ENCODE assay signal across 17 cellular contexts in the genomic region with DNA sequence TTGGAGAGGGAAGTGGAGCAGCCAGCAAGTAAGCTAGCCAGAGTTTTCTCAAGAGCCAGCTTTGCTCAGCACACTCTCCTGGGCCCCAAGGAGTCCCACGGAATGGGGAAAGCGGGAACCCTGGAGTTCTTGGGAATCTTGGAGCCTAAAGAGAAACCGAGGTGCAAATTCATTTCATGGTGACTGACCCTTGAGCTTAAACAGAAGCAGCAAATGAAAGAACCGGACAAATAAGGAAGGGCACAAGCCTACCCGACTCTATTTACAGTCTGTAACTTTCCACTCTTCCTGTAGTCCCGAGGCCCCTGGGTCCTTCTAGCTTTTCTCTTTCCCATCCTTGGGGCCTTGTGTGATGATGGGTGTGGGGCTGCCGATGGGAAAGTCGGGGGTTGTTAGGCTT. TPM values are rescaled to one million over a fixed set of nuclear protein-coding genes. Genes with fewer than 3 reads are reported as not detected.
DNase-seq lines count a peak whose midpoint lies in the region; ATAC-seq and TF ChIP-seq lines count a peak whose summit lies in the region.
"Had no signal": no experiment of that assay in that cellular context is flagged by ENCODE, and none has a peak within 500 bp of the region (broad histone marks: within the 10 kb centered on the region; RNA-seq: fewer than 3 reads in every experiment).

No MANE protein-coding gene starts in this region.

- CTCF ChIA-PET in Caco-2 (lab: Charles Lee): interaction anchor here (1.4 kb wide), 1 partner anchor 26 kb away, joined by 6 read pairs; no protein-coding TSS in a partner anchor
- CTCF ChIA-PET in naive thymus-derived CD4-positive, alpha-beta T cell (lab: Charles Lee): interaction anchor here (0.8 to 2.2 kb wide), 2 partner anchors 26 to 296 kb away, joined by 3 to 6 read pairs; no protein-coding TSS in a partner anchor

- BruUV-seq in Caco-2 (replicated peaks; lab: Mats Ljungman, UMichigan): TSS peak; percentile 13

- H3K27ac Mint-ChIP-seq in CD4-positive, CD25-positive, alpha-beta regulatory T cell: peak overlapping the region in 1 of 3 donors; percentile 76
- peak overlapping the region; percentile 56 for H3K27ac Mint-ChIP-seq in Caco-2 (ENCODE audit: unreplicated experiment)
- peak overlapping the region in 3 of 5 experiments; percentile 74 to 80 (median 79) for H3K27ac Mint-ChIP-seq in brain
- H3K27ac Mint-ChIP-seq in naive thymus-derived CD4-positive, alpha-beta T cell: peak overlapping the region in 6 of 9 donors; percentile 5 to 73 (median 37)
- no peak overlapping the region for H3K27ac Mint-ChIP-seq in osteocyte (ENCODE audit: unreplicated experiment)

- no peaks in the 10 kb centered on the region for H3K27me3 ChIP-seq in CD4-positive, CD25-positive, alpha-beta regulatory T cell (ENCODE audit: control insufficient read depth, insufficient read depth, low read length)
- no peaks in the 10 kb centered on the region for H3K27me3 ChIP-seq in Caco-2 (replicated peaks; ENCODE audit: control insufficient read depth, insufficient read depth, low read length)
- H3K27me3 ChIP-seq in naive thymus-derived CD4-positive, alpha-beta T cell (ENCODE audit: control insufficient read depth in 2 of 2, insufficient read depth in 2 of 2, low read length in 2 of 2): no peaks in the 10 kb centered on the region

- H3K36me3 ChIP-seq in CD4-positive, CD25-positive, alpha-beta regulatory T cell (ENCODE audit: control insufficient read depth, insufficient read depth, low read length): peaks cover 90% of the 10 kb centered on the region
- H3K36me3 ChIP-seq in Caco-2 (ENCODE audit: control insufficient read depth, insufficient read depth, low read length): no peaks in the 10 kb centered on the region
- H3K36me3 ChIP-seq in naive thymus-derived CD4-positive, alpha-beta T cell (ENCODE audit: control insufficient read depth in 2 of 3, insufficient read depth in 3 of 3, low read length in 3 of 3): peaks cover 36 to 94% (median 59%) of the 10 kb centered on the region in 3 experiments

- TF ChIP-seq CTCF in Caco-2 (IDR thresholded peaks at IDR 0.05; ENCODE audit: insufficient read depth in 1 of 2, low read depth in 1 of 2, low read length in 1 of 2, severe bottlenecking in 1 of 2, unreplicated experiment in 1 of 2): no peak
- no peak for TF ChIP-seq CTCF in brain (conservative IDR thresholded peaks at IDR 0.05)
- no peak for TF ChIP-seq CTCF in osteocyte (IDR thresholded peaks at IDR 0.05)

- POLR2A ChIA-PET in Caco-2 (lab: Charles Lee): no interaction called here
- POLR2A ChIA-PET in naive thymus-derived CD4-positive, alpha-beta T cell (lab: Charles Lee): interaction anchor here (0.5 kb wide), 1 partner anchor 9 kb away, joined by 3 read pairs; no protein-coding TSS in a partner anchor

- intact Hi-C loops in Caco-2 (cut with micrococcal nuclease; ENCODE audit: unreplicated experiment): no loop called here
- intact Hi-C loops in naive thymus-derived CD4-positive, alpha-beta T cell (cut with micrococcal nuclease): no loop called here

- no peaks in the 10 kb centered on the region for H3K4me1 ChIP-seq in CD4-positive, CD25-positive, alpha-beta regulatory T cell (ENCODE audit: control insufficient read depth, insufficient read depth, low read length, poor library complexity, severe bottlenecking)
- H3K4me1 ChIP-seq in Caco-2: peaks cover 22% of the 10 kb centered on the region
- H3K4me1 ChIP-seq in naive thymus-derived CD4-positive, alpha-beta T cell (ENCODE audit: control insufficient read depth in 2 of 2, insufficient read depth in 2 of 2, low read length in 2 of 2): no peaks in the 10 kb centered on the region

- peak overlapping the region; percentile 37 for H3K27ac ChIP-seq in CD4-positive, CD25-positive, alpha-beta regulatory T cell (ENCODE audit: insufficient read depth, low read length, poor library complexity, severe bottlenecking)
- peak overlapping the region; percentile 12 for H3K27ac ChIP-seq in naive thymus-derived CD4-positive, alpha-beta T cell (ENCODE audit: low read depth, low read length)
- H3K27ac ChIP-seq: thoracic aorta had no signal

- no peak for ATAC-seq in CD4-positive, CD25-positive, alpha-beta regulatory T cell (ENCODE audit: low read depth in 2 of 2)
- ATAC-seq in naive thymus-derived CD4-positive, alpha-beta T cell: no peak
- no peak for ATAC-seq in HG02840 (IDR thresholded peaks at IDR 0.05; ENCODE audit: low FRiP score, unreplicated experiment)

- peaks cover 14 to 22% (median 19%) of the 10 kb centered on the region in 4 donors for H3K4me1 Mint-ChIP-seq in CD4-positive, CD25-positive, alpha-beta regulatory T cell
- H3K4me1 Mint-ChIP-seq in Caco-2 (ENCODE audit: low read depth, unreplicated experiment) (peaks cover 41% of the 10 kb centered on the region), brain (peaks cover 30% of the 10 kb centered on the region), osteocyte (ENCODE audit: unreplicated experiment) (peaks cover 2% of the 10 kb centered on the region)
- H3K4me1 Mint-ChIP-seq in naive thymus-derived CD4-positive, alpha-beta T cell: peaks cover 0 to 41% (median 9%) of the 10 kb centered on the region in 7 donors
- H3K4me1 Mint-ChIP-seq: activated naive CD4-positive, alpha-beta T cell treated with anti-CD3 and anti-CD28 coated beads, Interleukin-2, amount 10 ng/mL, durations not matched to agents 7 days and 5 days had no signal

- no peak overlapping the region for H3K4me3 Mint-ChIP-seq in CD4-positive, CD25-positive, alpha-beta regulatory T cell
- no peak overlapping the region for H3K4me3 Mint-ChIP-seq in Caco-2 (ENCODE audit: unreplicated experiment)
- H3K4me3 Mint-ChIP-seq in brain: no peak overlapping the region
- H3K4me3 Mint-ChIP-seq in naive thymus-derived CD4-positive, alpha-beta T cell: no peak overlapping the region
- no peak overlapping the region for H3K4me3 Mint-ChIP-seq in osteocyte (ENCODE audit: unreplicated experiment)
- H3K4me3 Mint-ChIP-seq: activated naive CD4-positive, alpha-beta T cell treated with anti-CD3 and anti-CD28 coated beads, Interleukin-2, amount 10 ng/mL, durations not matched to agents 7 days and 5 days had no signal

- H3K4me3 ChIP-seq in CD4-positive, CD25-positive, alpha-beta regulatory T cell (ENCODE audit: low read depth, low read length): no peak overlapping the region
- no peak overlapping the region for H3K4me3 ChIP-seq in Caco-2 (ENCODE audit: low read depth, low read length)
- no peak overlapping the region for H3K4me3 ChIP-seq in naive thymus-derived CD4-positive, alpha-beta T cell (ENCODE audit: low read length)
- H3K4me3 ChIP-seq: thoracic aorta had no signal

- no peaks in the 10 kb centered on the region for H3K9me3 Mint-ChIP-seq in CD4-positive, CD25-positive, alpha-beta regulatory T cell
- H3K9me3 Mint-ChIP-seq in Caco-2 (ENCODE audit: unreplicated experiment): no peaks in the 10 kb centered on the region
- no peaks in the 10 kb centered on the region for H3K9me3 Mint-ChIP-seq in brain
- no peaks in the 10 kb centered on the region for H3K9me3 Mint-ChIP-seq in naive thymus-derived CD4-positive, alpha-beta T cell
- no peaks in the 10 kb centered on the region for H3K9me3 Mint-ChIP-seq in osteocyte (ENCODE audit: unreplicated experiment)
- H3K9me3 Mint-ChIP-seq: activated naive CD4-positive, alpha-beta T cell treated with anti-CD3 and anti-CD28 coated beads, Interleukin-2, amount 10 ng/mL, durations not matched to agents 7 days and 5 days had no signal

- peaks cover 58% of the 10 kb centered on the region for H3K36me3 Mint-ChIP-seq in CD4-positive, CD25-positive, alpha-beta regulatory T cell
- H3K36me3 Mint-ChIP-seq in Caco-2 (ENCODE audit: insufficient read depth, unreplicated experiment): peaks cover 35% of the 10 kb centered on the region
- peaks cover 85% of the 10 kb centered on the region for H3K36me3 Mint-ChIP-seq in brain
- H3K36me3 Mint-ChIP-seq in naive thymus-derived CD4-positive, alpha-beta T cell: peaks cover 5 to 62% (median 39%) of the 10 kb centered on the region in 5 donors
- no peaks in the 10 kb centered on the region for H3K36me3 Mint-ChIP-seq in osteocyte (ENCODE audit: unreplicated experiment)

- H3K27me3 Mint-ChIP-seq in CD4-positive, CD25-positive, alpha-beta regulatory T cell: no peaks in the 10 kb centered on the region
- H3K27me3 Mint-ChIP-seq in Caco-2 (ENCODE audit: insufficient read depth, unreplicated experiment): no peaks in the 10 kb centered on the region
- no peaks in the 10 kb centered on the region for H3K27me3 Mint-ChIP-seq in brain
- no peaks in the 10 kb centered on the region for H3K27me3 Mint-ChIP-seq in naive thymus-derived CD4-positive, alpha-beta T cell
- H3K27me3 Mint-ChIP-seq in osteocyte (ENCODE audit: unreplicated experiment): peaks cover 36% of the 10 kb centered on the region
- H3K27me3 Mint-ChIP-seq: activated naive CD4-positive, alpha-beta T cell treated with anti-CD3 and anti-CD28 coated beads, Interleukin-2, amount 10 ng/mL, durations not matched to agents 7 days and 5 days had no signal

- no peak for DNase-seq in CD4-positive, CD25-positive, alpha-beta regulatory T cell
- DNase-seq in Caco-2: peak in 1 of 2 experiments; percentile 33
- DNase-seq in naive thymus-derived CD4-positive, alpha-beta T cell: no peak
- no peak for DNase-seq in osteocyte (ENCODE audit: extremely low spot score, unreplicated experiment)
- no peak for DNase-seq in NCI-H1048 (lab: John Stamatoyannopoulos, UW)
- DNase-seq: activated naive CD4-positive, alpha-beta T cell treated with anti-CD3 and anti-CD28 coated beads, Interleukin-2, amount 10 ng/mL, durations not matched to agents 7 days and 5 days; erythroblast; mammary epithelial cell; NCI-H1436 treated with DMSO at 0.1 percent for 48 hours; NCI-H446; NK-92 treated with Interleukin-12 subunit alpha and Interleukin-12 subunit beta, amount 100 ng/mL, for 24 hours; stimulated activated CD4-positive, alpha-beta T cell treated with anti-CD3 and anti-CD28 coated beads, Interleukin-2, amount 100 ng/mL, for 48 hours; SW 1271 had no signal

- no peaks in the 10 kb centered on the region for H3K9me3 ChIP-seq in CD4-positive, CD25-positive, alpha-beta regulatory T cell (ENCODE audit: control insufficient read depth in 2 of 2, low read length in 2 of 2)
- no peaks in the 10 kb centered on the region for H3K9me3 ChIP-seq in Caco-2
- H3K9me3 ChIP-seq in naive thymus-derived CD4-positive, alpha-beta T cell (ENCODE audit: control insufficient read depth in 2 of 3, low read length in 3 of 3): no peaks in the 10 kb centered on the region
- H3K9me3 ChIP-seq: thoracic aorta had no signal

RNA-seq across cellular contexts. Expression of a gene that starts 18.1 kb away (rescaled TPM):
- 13.3 TPM for total RNA-seq in CD4-positive, CD25-positive, alpha-beta regulatory T cell
- polyA plus RNA-seq in CD4-positive, CD25-positive, alpha-beta regulatory T cell: 1 to 10 TPM; 2.1 to 7.1 (median 5.6) TPM
- total RNA-seq in Caco-2 (2022): 36.7 and 42.7 TPM in 2 replicates
- polyA plus RNA-seq in brain (ENCODE audit: insufficient read depth, low read depth, low replicate concordance): 4.4 TPM
- 10 to 100 TPM in 3 of 5 experiments, 1 to 10 TPM in 2; 7.1 to 15.8 (median 11.1) TPM for total RNA-seq in naive thymus-derived CD4-positive, alpha-beta T cell
- polyA plus RNA-seq in naive thymus-derived CD4-positive, alpha-beta T cell: 1 to 10 TPM; 4.4 to 6.6 TPM
- total RNA-seq in osteocyte: 16.6 and 19.9 TPM in 2 replicates

RNA-seq across cellular contexts. Expression of a gene that starts 29.3 kb away (rescaled TPM):
- 206 TPM for total RNA-seq in CD4-positive, CD25-positive, alpha-beta regulatory T cell
- polyA plus RNA-seq in CD4-positive, CD25-positive, alpha-beta regulatory T cell: 10 to 100 TPM; 51.8 to 67.1 (median 62.9) TPM
- total RNA-seq in Caco-2 (2022): 113 and 145 TPM in 2 replicates
- 3.1 TPM for polyA plus RNA-seq in brain (ENCODE audit: insufficient read depth, low read depth, low replicate concordance)
- total RNA-seq in naive thymus-derived CD4-positive, alpha-beta T cell: 100 to 1,000 TPM in 3 of 5 experiments, 10 to 100 TPM in 2; 95.7 to 659 (median 125) TPM
- polyA plus RNA-seq in naive thymus-derived CD4-positive, alpha-beta T cell: 10 to 100 TPM; 57.3 to 65.1 TPM
- total RNA-seq in osteocyte: 9.8 and 12.6 TPM in 2 replicates
- total RNA-seq: RPMI7951 had no signal
